In genomic region chr2:191065785-191066184, GRCh38 we compare ENCODE assay signal across 19 cellular contexts. TPM values are rescaled to one million over a fixed set of nuclear protein-coding genes. Genes with fewer than 3 reads are reported as not detected.
DNase-seq lines count a peak whose midpoint lies in the region; TF ChIP-seq lines count a peak whose summit lies in the region.
"Had no signal": no experiment of that assay in that cellular context is flagged by ENCODE, and none has a peak within 500 bp of the region (broad histone marks: within the 10 kb centered on the region; RNA-seq: fewer than 3 reads in every experiment).

No MANE protein-coding gene starts in this region.

- intact Hi-C loops in OCI-LY7 (cut with micrococcal nuclease; ENCODE audit: unreplicated experiment): no loop called here

- POLR2A ChIA-PET in OCI-LY7 (lab: Charles Lee): no interaction called here

- H3K79me2 ChIP-seq in OCI-LY7 (ENCODE audit: insufficient read depth, low read depth, low read length): no peaks in the 10 kb centered on the region

- WGBS in mesenchymal stem cell: no CpG with 5 or more reads among the region's 2 CpGs

- H3K27me3 Mint-ChIP-seq in activated naive CD4-positive, alpha-beta T cell treated with anti-CD3 and anti-CD28 coated beads, Interleukin-2, amount 50 U/mL, for 24 hours: no peaks in the 10 kb centered on the region
- H3K27me3 Mint-ChIP-seq: progenitor cell of endocrine pancreas had no signal

- H3K36me3 ChIP-seq in OCI-LY7 (ENCODE audit: insufficient read depth, low read length): no peaks in the 10 kb centered on the region
- H3K36me3 ChIP-seq in effector memory CD4-positive, alpha-beta T cell (ENCODE audit: control insufficient read depth, insufficient read depth, low read length): no peaks in the 10 kb centered on the region
- no peaks in the 10 kb centered on the region for H3K36me3 ChIP-seq in subcutaneous abdominal adipose tissue (ENCODE audit: control insufficient read depth in 5 of 5, insufficient read depth in 5 of 5, low read length in 5 of 5)
- peaks cover 0 to 4% of the 10 kb centered on the region in 2 experiments for H3K36me3 ChIP-seq in mesenchymal stem cell (ENCODE audit: control insufficient read depth in 1 of 2, insufficient read depth in 2 of 2, low read depth in 1 of 2, low read length in 2 of 2)
- no peaks in the 10 kb centered on the region for H3K36me3 ChIP-seq in HAP-1 (replicated peaks)

- CTCF ChIA-PET in OCI-LY7 (lab: Charles Lee; ENCODE audit: unreplicated experiment): no interaction called here

- in situ Hi-C loops in HAP-1 (cut with MboI; ENCODE audit: low sequenced_read_pairs): loop anchor here (25.0 kb wide), 2 partner anchors 297 to 472 kb away; no protein-coding TSS in a partner anchor

- H4K91ac ChIP-seq in mesenchymal stem cell (ENCODE audit: low read length): no peak overlapping the region

- H2AFZ ChIP-seq in OCI-LY7 (ENCODE audit: low read length): 0 out of 2 replicates have a peak overlapping the region, but pooled peaks have one; percentile 21
- H2AFZ ChIP-seq in mesenchymal stem cell (ENCODE audit: low read depth, low read length): no peak overlapping the region

- H3K23ac ChIP-seq in mesenchymal stem cell (ENCODE audit: low read length in 2 of 2): no peak overlapping the region

- H3K36me3 Mint-ChIP-seq in activated naive CD4-positive, alpha-beta T cell treated with anti-CD3 and anti-CD28 coated beads, Interleukin-2, amount 50 U/mL, for 24 hours: peaks cover 50% of the 10 kb centered on the region

- no peak overlapping the region for H2AK5ac ChIP-seq in mesenchymal stem cell (ENCODE audit: low read length, severe bottlenecking)

- H3K9ac ChIP-seq in subcutaneous abdominal adipose tissue (ENCODE audit: low read length in 5 of 5): peak overlapping the region in 1 of 5 donors; percentile 63
- no peak overlapping the region for H3K9ac ChIP-seq in mesenchymal stem cell (ENCODE audit: low read length)

- H3K9me2 ChIP-seq in OCI-LY7 (ENCODE audit: insufficient read depth, low read length): no peaks in the 10 kb centered on the region

- H3K14ac ChIP-seq in mesenchymal stem cell (ENCODE audit: low read length in 2 of 2): no peak overlapping the region

- H2BK12ac ChIP-seq in mesenchymal stem cell (ENCODE audit: low read length in 2 of 2): no peak overlapping the region

- H2BK15ac ChIP-seq in mesenchymal stem cell (ENCODE audit: low read depth, poor library complexity, severe bottlenecking): no peak overlapping the region

- no peak overlapping the region for H2BK120ac ChIP-seq in mesenchymal stem cell (ENCODE audit: low read depth, low read length)

- H3K27ac Mint-ChIP-seq in activated naive CD4-positive, alpha-beta T cell treated with anti-CD3 and anti-CD28 coated beads, Interleukin-2, amount 50 U/mL, for 24 hours: peak overlapping the region; percentile 92
- H3K27ac Mint-ChIP-seq: B cell had no signal

- H3K9me3 Mint-ChIP-seq in activated naive CD4-positive, alpha-beta T cell treated with anti-CD3 and anti-CD28 coated beads, Interleukin-2, amount 50 U/mL, for 24 hours: no peaks in the 10 kb centered on the region

- H3K27me3 ChIP-seq in effector memory CD4-positive, alpha-beta T cell (replicated peaks; ENCODE audit: control insufficient read depth, insufficient read depth, low read length, poor library complexity, severe bottlenecking): no peaks in the 10 kb centered on the region
- H3K27me3 ChIP-seq in subcutaneous abdominal adipose tissue (ENCODE audit: control insufficient read depth in 5 of 5, insufficient read depth in 4 of 5, low read length in 5 of 5): no peaks in the 10 kb centered on the region
- H3K27me3 ChIP-seq in mesenchymal stem cell (ENCODE audit: control insufficient read depth in 1 of 2, insufficient read depth in 1 of 2, low read length in 2 of 2): no peaks in the 10 kb centered on the region
- H3K27me3 ChIP-seq in HAP-1 (ENCODE audit: low read depth): peaks cover 64% of the 10 kb centered on the region
- H3K27me3 ChIP-seq: heart right ventricle had no signal

- no peaks in the 10 kb centered on the region for H4K20me1 ChIP-seq in OCI-LY7 (ENCODE audit: insufficient read depth, low read length)

- TF ChIP-seq CTCF in OCI-LY7 (conservative IDR thresholded peaks at IDR 0.05; ENCODE audit: low read length): no peak

- no peaks in the 10 kb centered on the region for H3K79me1 ChIP-seq in mesenchymal stem cell (replicated peaks; ENCODE audit: low read length, poor library complexity, severe bottlenecking)

- DNase-seq in activated naive CD4-positive, alpha-beta T cell treated with anti-CD3 and anti-CD28 coated beads, Interleukin-2, amount 50 U/mL, for 16 hours: no peak
- no peak for DNase-seq in OCI-LY7 (ENCODE audit: low spot score)
- DNase-seq in effector memory CD4-positive, alpha-beta T cell: no peak
- no peak for DNase-seq in NCI-H446 (lab: John Stamatoyannopoulos, UW)
- DNase-seq in mesenchymal stem cell: no peak
- DNase-seq in HAP-1 (ENCODE audit: low spot score in 2 of 2): no peak
- DNase-seq: activated CD4-positive, CD25-positive, alpha-beta regulatory T cell treated with anti-CD3 and anti-CD28 coated beads, Interleukin-2, amount 50 U/mL, for 72 hours; activated gamma-delta T cell treated with Interleukin-2 at 50 U/mL for 16 hours; DMS79 treated with DMSO at 0.1 percent for 48 hours; heart right ventricle; left cardiac atrium; NCI-H510A; stimulated activated CD4-positive, alpha-beta T cell treated with anti-CD3 and anti-CD28 coated beads, Interleukin-12 subunit alpha, Interleukin-12 subunit beta, amount 100 ng/mL, for 4 hours; substantia nigra had no signal

- H3K4me2 ChIP-seq in OCI-LY7 (ENCODE audit: low read length) (no peak overlapping the region), mesenchymal stem cell (ENCODE audit: low read length, poor library complexity, severe bottlenecking) (no peak overlapping the region)

- H3K27ac ChIP-seq in OCI-LY7 (ENCODE audit: low read depth, low read length, poor library complexity, severe bottlenecking) (no peak overlapping the region), subcutaneous abdominal adipose tissue (ENCODE audit: low read depth, low read length) (peak overlapping the region; percentile 48), mesenchymal stem cell (ENCODE audit: low read length, poor library complexity, severe bottlenecking) (no peak overlapping the region)
- peak overlapping the region; percentile 58 for H3K27ac ChIP-seq in effector memory CD4-positive, alpha-beta T cell (ENCODE audit: insufficient read depth, low read length, poor library complexity, severe bottlenecking)

- no peak overlapping the region for H3K4ac ChIP-seq in mesenchymal stem cell (ENCODE audit: low read depth in 1 of 2, low read length in 2 of 2)

- BruUV-seq in OCI-LY7 (replicated peaks; lab: Mats Ljungman, UMichigan): no TSS peak

- H3K4me1 ChIP-seq in OCI-LY7 (ENCODE audit: insufficient read depth, low read length, poor library complexity, severe bottlenecking) (no peaks in the 10 kb centered on the region), subcutaneous abdominal adipose tissue (ENCODE audit: control insufficient read depth in 5 of 5, insufficient read depth in 5 of 5, low read length in 5 of 5) (peaks cover 0 to 13% (median 9%) of the 10 kb centered on the region in 5 donors), mesenchymal stem cell (ENCODE audit: control insufficient read depth, insufficient read depth, low read depth, low read length) (no peaks in the 10 kb centered on the region), HAP-1 (no peaks in the 10 kb centered on the region)
- H3K4me1 ChIP-seq in effector memory CD4-positive, alpha-beta T cell (ENCODE audit: control insufficient read depth, insufficient read depth, low read length, poor library complexity, severe bottlenecking): peaks cover 48% of the 10 kb centered on the region

- peaks cover 94% of the 10 kb centered on the region for H3K4me1 Mint-ChIP-seq in activated naive CD4-positive, alpha-beta T cell treated with anti-CD3 and anti-CD28 coated beads, Interleukin-2, amount 50 U/mL, for 24 hours

- H2BK5ac ChIP-seq in mesenchymal stem cell (ENCODE audit: low read depth, low read length, poor library complexity, severe bottlenecking): no peak overlapping the region

- peak overlapping the region; percentile 81 for H3K4me3 Mint-ChIP-seq in activated naive CD4-positive, alpha-beta T cell treated with anti-CD3 and anti-CD28 coated beads, Interleukin-2, amount 50 U/mL, for 24 hours
- H3K4me3 Mint-ChIP-seq: B cell had no signal

- H3K4me3 ChIP-seq in OCI-LY7 (ENCODE audit: low read depth, low read length, poor library complexity, severe bottlenecking) (no peak overlapping the region), subcutaneous abdominal adipose tissue (ENCODE audit: low read depth in 1 of 5, low read length in 5 of 5) (no peak overlapping the region), mesenchymal stem cell (ENCODE audit: insufficient read depth in 1 of 2, low read depth in 1 of 2, low read length in 2 of 2) (no peak overlapping the region), HAP-1 (no peak overlapping the region)
- peak overlapping the region; percentile 4 for H3K4me3 ChIP-seq in effector memory CD4-positive, alpha-beta T cell (ENCODE audit: insufficient read depth, low read depth, low read length, poor library complexity, severe bottlenecking)
- H3K4me3 ChIP-seq: K562 had no signal

- H3K9me3 ChIP-seq in OCI-LY7 (ENCODE audit: low read length): no peaks in the 10 kb centered on the region
- H3K9me3 ChIP-seq in effector memory CD4-positive, alpha-beta T cell (ENCODE audit: control insufficient read depth, low read length): no peaks in the 10 kb centered on the region
- no peaks in the 10 kb centered on the region for H3K9me3 ChIP-seq in subcutaneous abdominal adipose tissue (ENCODE audit: control insufficient read depth in 5 of 5, low read length in 5 of 5)
- H3K9me3 ChIP-seq in mesenchymal stem cell (ENCODE audit: control insufficient read depth, low read length): no peaks in the 10 kb centered on the region
- H3K9me3 ChIP-seq in HAP-1: no peaks in the 10 kb centered on the region
- H3K9me3 ChIP-seq: heart right ventricle had no signal

- no peak overlapping the region for H4K8ac ChIP-seq in mesenchymal stem cell (ENCODE audit: low read length)

- no peak overlapping the region for H3K18ac ChIP-seq in mesenchymal stem cell (ENCODE audit: low read depth in 1 of 2, low read length in 2 of 2)

RNA-seq across cellular contexts. Expression of gene STAT1, which starts 51.8 kb away (rescaled TPM):
- 17.2 and 23.1 TPM in 2 replicates for total RNA-seq in OCI-LY7 (2014; rRNA removed; shearing (Covaris generic))
- total RNA-seq in OCI-LY7 (2022): 23.0 and 24.8 TPM in 2 replicates
- 77.9 TPM for polyA plus RNA-seq in mesenchymal stem cell (2013, experiment 1 of 2)
- 78.1 TPM for polyA plus RNA-seq in mesenchymal stem cell (2013, experiment 2 of 2)

Comparison
In these comparisons a context has a peak if more than half of its experiments do, and no peak if none do; other contexts are left out.
1. H3K27ac ChIP-seq: peak in effector memory CD4-positive, alpha-beta T cell (single experiment) and subcutaneous abdominal adipose tissue (single experiment); none in OCI-LY7 (single experiment) and mesenchymal stem cell (single experiment).